Comparison of ENCODE assay signal across 16 cellular contexts in genomic region chr12:113931517-113931916, GRCh38.
"Had no signal": no experiment of that assay in that cellular context is flagged by ENCODE, and none has a peak within 500 bp of the region (broad histone marks: within the 10 kb centered on the region; RNA-seq: fewer than 3 reads in every experiment).

No MANE protein-coding gene starts in this region.

- H3K27me3 ChIP-seq: cardiac muscle cell, esophagus squamous epithelium, right atrium auricular region, tibial nerve had no signal

- H3K27ac ChIP-seq: right atrium auricular region had no signal

- H3K36me3 ChIP-seq: cardiac muscle cell had no signal

- DNase-seq: activated CD4-positive, alpha-beta T cell treated with anti-CD3 and anti-CD28 coated beads for 48 hours; activated CD8-positive, alpha-beta memory T cell treated with anti-CD3 and anti-CD28 coated beads, Interleukin-2, amount 50 U/mL, for 4 hours; activated CD8-positive, alpha-beta T cell treated with anti-CD3 and anti-CD28 coated beads, Interleukin-2, amount 10 ng/mL, durations not matched to agents 7 days and 5 days; activated naive CD4-positive, alpha-beta T cell; activated naive CD8-positive, alpha-beta T cell treated with anti-CD3 and anti-CD28 coated beads, Interleukin-2, amount 50 U/mL, for 24 hours; activated T-cell treated with anti-CD3 and anti-CD28 coated beads, Interleukin-2, amount 50 U/mL, for 72 hours; esophagus squamous epithelium; left ventricle myocardium superior; naive thymus-derived CD8-positive, alpha-beta T cell; stimulated activated CD4-positive, alpha-beta T cell treated with anti-CD3 and anti-CD28 coated beads, Interleukin-15, amount 100 ng/mL, for 24 hours; stimulated activated CD4-positive, alpha-beta T cell treated with anti-CD3 and anti-CD28 coated beads, Interleukin-4, amount 100 ng/mL, for 1 hour; stimulated activated naive B cell treated with anti-CD40 and anti-IgM and Interleukin-4, amounts not matched to agents 10 μg/mL and 1 μg/mL and 100 μg/mL, for 72 hours had no signal

- H3K4me3 ChIP-seq: cardiac muscle cell, esophagus squamous epithelium, right atrium auricular region, tibial nerve had no signal

- ATAC-seq: activated CD8-positive, alpha-beta T cell treated with anti-CD3 and anti-CD28 coated beads, Interleukin-2, amount 10 ng/mL, durations not matched to agents 7 days and 5 days; activated naive CD8-positive, alpha-beta T cell treated with anti-CD3 and anti-CD28 coated beads, Interleukin-2, amount 50 U/mL, for 24 hours; activated T-cell treated with anti-CD3 and anti-CD28 coated beads, Interleukin-2, amount 50 U/mL, for 72 hours; naive thymus-derived CD8-positive, alpha-beta T cell; SK-N-SH treated with all-trans-retinoic acid at 6 μM for 48 hours; stimulated activated naive B cell treated with anti-CD40 and anti-IgM and Interleukin-4, amounts not matched to agents 10 μg/mL and 1 μg/mL and 100 μg/mL, for 72 hours had no signal

- H3K9me3 ChIP-seq: esophagus squamous epithelium, right atrium auricular region, tibial nerve had no signal
